ENCODE assay signal across 11 cellular contexts in the genomic region with DNA sequence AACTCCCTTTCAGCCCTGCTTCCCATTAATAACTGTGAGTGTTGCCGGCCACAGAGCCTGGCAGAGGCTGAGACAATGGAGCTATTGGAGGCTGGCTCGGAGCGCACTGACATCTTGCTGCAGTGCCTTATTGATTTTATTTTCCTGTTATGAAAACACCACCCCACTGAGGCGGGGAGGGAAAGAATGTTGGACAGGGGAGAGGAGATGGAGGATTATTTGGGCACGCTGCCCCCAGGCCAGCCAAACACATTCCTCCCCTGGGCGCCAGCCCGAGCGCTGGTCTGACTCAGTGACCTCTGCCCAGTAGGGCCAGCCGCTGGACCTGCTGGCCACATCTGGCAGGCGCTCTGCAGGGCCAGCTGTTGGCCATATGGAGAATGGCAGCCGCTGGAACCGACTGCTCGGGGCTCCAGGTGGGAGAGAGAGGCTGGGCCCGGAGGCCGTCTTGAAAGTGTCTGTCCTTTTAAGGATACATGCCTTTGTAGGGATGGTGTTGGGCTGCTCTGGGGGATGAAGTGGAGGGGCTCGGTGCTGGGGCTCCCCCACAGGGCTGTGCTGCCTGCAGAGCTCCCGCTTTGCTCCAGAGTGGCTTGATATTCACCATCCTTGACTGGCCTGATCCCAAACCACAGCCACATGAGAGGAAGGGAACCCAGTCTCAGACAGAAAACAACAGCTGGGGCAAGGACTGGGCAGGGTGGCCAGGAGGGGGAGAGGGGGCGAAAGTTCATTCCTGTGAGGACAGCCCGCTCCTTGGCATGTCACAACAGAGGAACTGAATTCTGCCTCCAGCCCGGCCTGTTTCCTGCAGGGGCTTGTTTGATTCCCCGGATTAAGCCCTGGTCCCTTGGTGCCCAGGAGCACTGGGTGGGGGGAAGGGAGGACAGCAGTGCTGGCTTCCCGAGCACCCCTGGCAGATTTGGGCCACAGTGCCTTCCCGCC.
DNase-seq lines count a peak whose midpoint lies in the region; ATAC-seq and TF ChIP-seq lines count a peak whose summit lies in the region.
"Had no signal": no experiment of that assay in that cellular context is flagged by ENCODE, and none has a peak within 500 bp of the region (broad histone marks: within the 10 kb centered on the region; RNA-seq: fewer than 3 reads in every experiment).

No MANE protein-coding gene starts in this region.

- H3K27me3 ChIP-seq in adipocyte (replicated peaks; ENCODE audit: control insufficient read depth, insufficient read depth, low read length), result no peaks in the 10 kb centered on the region
- no peaks in the 10 kb centered on the region for H3K27me3 ChIP-seq in ovary

- H3K4me1 ChIP-seq in adipocyte (ENCODE audit: control insufficient read depth, insufficient read depth, low read length) (peaks cover 48% of the 10 kb centered on the region), ovary (ENCODE audit: insufficient read depth) (peaks cover 22% of the 10 kb centered on the region)

- no peak for TF ChIP-seq CTCF in Calu3 (IDR thresholded peaks at IDR 0.05; ENCODE audit: unreplicated experiment)
- no peak for TF ChIP-seq CTCF in ovary (IDR thresholded peaks at IDR 0.05)

- intact Hi-C loops in Calu3 (cut with micrococcal nuclease; ENCODE audit: unreplicated experiment), result no loop called here
- intact Hi-C loops in head of caudate nucleus (cut with DNase I), result loop anchor here (10.0 kb wide), 1 partner anchor 179 kb away; the partner anchor contains the start of gene KLHL29
- intact Hi-C loops in ovary (cut with DNase I), result no loop called here

- H3K27me3 Mint-ChIP-seq in Calu3 (ENCODE audit: unreplicated experiment), result no peaks in the 10 kb centered on the region

- CTCF ChIA-PET in Calu3 (lab: Charles Lee), result no interaction called here

- no peak for TF ChIP-seq POLR2A in ovary (IDR thresholded peaks at IDR 0.05)

- peaks cover 8% of the 10 kb centered on the region for H3K4me1 Mint-ChIP-seq in Calu3 (ENCODE audit: low read depth, unreplicated experiment)

- H3K36me3 ChIP-seq in adipocyte (ENCODE audit: control insufficient read depth, insufficient read depth, low read length, severe bottlenecking) (peaks cover 14% of the 10 kb centered on the region), ovary (no peaks in the 10 kb centered on the region)

- no peaks in the 10 kb centered on the region for H3K36me3 Mint-ChIP-seq in Calu3 (ENCODE audit: insufficient read depth, unreplicated experiment)

- ATAC-seq in GM18511 (IDR thresholded peaks at IDR 0.05; ENCODE audit: unreplicated experiment), result no peak

- no peaks in the 10 kb centered on the region for H3K9me3 ChIP-seq in adipocyte (ENCODE audit: control insufficient read depth, low read length)
- no peaks in the 10 kb centered on the region for H3K9me3 ChIP-seq in ovary

- no peak overlapping the region for H3K4me3 Mint-ChIP-seq in Calu3 (ENCODE audit: low read depth, unreplicated experiment)

- DNase-seq in Calu3, result peak; percentile 47
- DNase-seq in adipocyte (ENCODE audit: low read depth), result peak; percentile 79
- peak in 29 of 42 donors; percentile 40 to 76 (median 59) for DNase-seq in head of caudate nucleus
- DNase-seq in ovary, result peak; percentile 53 to 82 (median 74)
- no peak for DNase-seq in activated CD4-positive, CD25-positive, alpha-beta regulatory T cell (lab: John Stamatoyannopoulos, UW)
- no peak for DNase-seq in SW 1271 (lab: John Stamatoyannopoulos, UW)
- no peak for DNase-seq in SK-N-DZ (ENCODE audit: low spot score)
- DNase-seq: activated CD4-positive, alpha-beta T cell treated with anti-CD3 and anti-CD28 coated beads for 48 hours; NCI-H1694; stimulated activated CD4-positive, alpha-beta T cell treated with anti-CD3 and anti-CD28 coated beads, Interleukin-1b, Interleukin-23, amount 100 ng/mL, for 48 hours had no signal

- TF ChIP-seq EP300 in ovary (IDR thresholded peaks at IDR 0.05), result no peak

- WGBS in ovary, 3 donors, result 13 to 35% (median 13%) methylated on average over 23 of the region's 23 CpGs

- H3K9ac ChIP-seq in adipocyte (ENCODE audit: low read length), result peak overlapping the region; percentile 39

- H3K4me3 ChIP-seq in adipocyte (ENCODE audit: low read length), result no peak overlapping the region
- no peak overlapping the region for H3K4me3 ChIP-seq in ovary

- no peak overlapping the region for H3K27ac Mint-ChIP-seq in Calu3 (ENCODE audit: unreplicated experiment)

- no peaks in the 10 kb centered on the region for H3K9me3 Mint-ChIP-seq in Calu3 (ENCODE audit: low read depth, unreplicated experiment)

- peak overlapping the region; percentile 9 to 68 for H3K27ac ChIP-seq in ovary

- no TSS peak for BruUV-seq in Calu3 (replicated peaks; lab: Mats Ljungman, UMichigan)

Comparison
In these comparisons a context has a peak if more than half of its experiments do, and no peak if none do; other contexts are left out.
1. DNase-seq: peak in Calu3 (single experiment), adipocyte (single experiment), head of caudate nucleus (29 of 42) and ovary (5 of 5); none in activated CD4-positive, CD25-positive, alpha-beta regulatory T cell (0 of 4), SW 1271 (0 of 2) and SK-N-DZ (single experiment).